ENCODE assay signal across 27 cellular contexts in genomic region chr12:12660201-12660600, GRCh38. TPM values are rescaled to one million over a fixed set of nuclear protein-coding genes. Genes with fewer than 3 reads are reported as not detected.
DNase-seq lines count a peak whose midpoint lies in the region; ATAC-seq and TF ChIP-seq lines count a peak whose summit lies in the region.
"Had no signal": no experiment of that assay in that cellular context is flagged by ENCODE, and none has a peak within 500 bp of the region (broad histone marks: within the 10 kb centered on the region; RNA-seq: fewer than 3 reads in every experiment).

No MANE protein-coding gene starts in this region.

- H3K27me3 Mint-ChIP-seq in GM23338 (ENCODE audit: insufficient read depth, low read depth, poor library complexity) = peaks cover 10% of the 10 kb centered on the region
- no peaks in the 10 kb centered on the region for H3K27me3 Mint-ChIP-seq in effector memory CD8-positive, alpha-beta T cell
- H3K27me3 Mint-ChIP-seq: dendritic cell treated with granulocyte-macrophage colony-stimulating factor and Interleukin-4, amounts not matched to agents 40 ng/mL and 50 ng/mL, for 4 days; naive thymus-derived CD4-positive, alpha-beta T cell; stimulated activated naive CD8-positive, alpha-beta T cell treated with anti-CD3 and anti-CD28 coated beads, Interleukin-15, amount 100 ng/mL, for 72 hours had no signal

- H4K91ac ChIP-seq in trophoblast cell (ENCODE audit: low read depth, low read length) = no peak overlapping the region

- no peak overlapping the region for H3K4me3 Mint-ChIP-seq in GM23338
- H3K4me3 Mint-ChIP-seq in effector memory CD8-positive, alpha-beta T cell = no peak overlapping the region
- H3K4me3 Mint-ChIP-seq: activated T-cell treated with anti-CD3 and anti-CD28 coated beads, Interleukin-2, amount 50 U/mL, for 72 hours; dendritic cell treated with granulocyte-macrophage colony-stimulating factor and Interleukin-4, amounts not matched to agents 40 ng/mL and 50 ng/mL, for 4 days; naive thymus-derived CD4-positive, alpha-beta T cell; stimulated activated naive CD8-positive, alpha-beta T cell treated with anti-CD3 and anti-CD28 coated beads, Interleukin-15, amount 100 ng/mL, for 72 hours had no signal

- H3K27ac ChIP-seq in GM23338 (ENCODE audit: low read depth) = peak overlapping the region; percentile 33
- no peak overlapping the region for H3K27ac ChIP-seq in trophoblast cell (ENCODE audit: low read depth, low read length)
- H3K27ac ChIP-seq: BLaER1, cardiac muscle cell, left ventricle myocardium inferior, skin epidermis, VCaP had no signal

- H3K36me3 ChIP-seq in GM23338 (ENCODE audit: insufficient read depth) (0 out of 2 replicates have a peak, but pooled peaks cover 4% of the 10 kb centered on the region), trophoblast cell (ENCODE audit: control insufficient read depth in 1 of 2, insufficient read depth in 2 of 2, low read length in 2 of 2) (no peaks in the 10 kb centered on the region)
- H3K36me3 ChIP-seq: BLaER1, cardiac muscle cell, HAP-1, left ventricle myocardium inferior, tibial artery had no signal

- no CpG with 5 or more reads among the region's 3 CpGs for WGBS in trophoblast cell (ENCODE audit: extremely low coverage, insufficient coverage, insufficient read length)

- no peak overlapping the region for H4K8ac ChIP-seq in trophoblast cell (ENCODE audit: low read depth, low read length)

- H3K9me3 Mint-ChIP-seq in GM23338 = no peaks in the 10 kb centered on the region
- no peaks in the 10 kb centered on the region for H3K9me3 Mint-ChIP-seq in effector memory CD8-positive, alpha-beta T cell
- H3K9me3 Mint-ChIP-seq: activated T-cell treated with anti-CD3 and anti-CD28 coated beads, Interleukin-2, amount 50 U/mL, for 72 hours; dendritic cell treated with granulocyte-macrophage colony-stimulating factor and Interleukin-4, amounts not matched to agents 40 ng/mL and 50 ng/mL, for 4 days; naive thymus-derived CD4-positive, alpha-beta T cell; stimulated activated naive CD8-positive, alpha-beta T cell treated with anti-CD3 and anti-CD28 coated beads, Interleukin-15, amount 100 ng/mL, for 72 hours had no signal

- H3K36me3 Mint-ChIP-seq in GM23338 (ENCODE audit: low read depth) = peaks cover 21% of the 10 kb centered on the region
- H3K36me3 Mint-ChIP-seq in effector memory CD8-positive, alpha-beta T cell (ENCODE audit: insufficient read depth) = no peaks in the 10 kb centered on the region

- peaks cover 36% of the 10 kb centered on the region for H3K4me1 ChIP-seq in GM23338 (ENCODE audit: insufficient read depth)
- no peaks in the 10 kb centered on the region for H3K4me1 ChIP-seq in trophoblast cell (ENCODE audit: control insufficient read depth in 1 of 2, insufficient read depth in 2 of 2, low read length in 2 of 2)

- DNase-seq in GM23338 (ENCODE audit: low spot score) (no peak), NCI-H1694 treated with DMSO at 0.1 percent for 48 hours (lab: John Stamatoyannopoulos, UW) (peak; percentile 25), cerebellum (ENCODE audit: low spot score) (peak; percentile 71), trophoblast cell (peak; percentile 71 to 92), HK-2 (ENCODE audit: unreplicated experiment) (no peak), T-helper 9 cell (no peak)
- no peak for DNase-seq in effector memory CD8-positive, alpha-beta T cell
- DNase-seq: activated CD4-positive, alpha-beta T cell treated with anti-CD3 and anti-CD28 coated beads, Interleukin-2, amount 50 U/mL, for 1 hour; activated naive CD4-positive, alpha-beta T cell treated with Interleukin-2 at 50 U/mL for 16 hours; activated T-cell treated with anti-CD3 and anti-CD28 coated beads, Interleukin-2, amount 50 U/mL, for 72 hours; aorta; DMS53; GDM1; left ventricle myocardium inferior; naive thymus-derived CD4-positive, alpha-beta T cell; NCI-H2171; nucleus accumbens; SHP77 treated with DMSO at 0.1 percent for 48 hours; stimulated activated naive CD8-positive, alpha-beta T cell treated with anti-CD3 and anti-CD28 coated beads, Interleukin-15, amount 100 ng/mL, for 72 hours; tibial artery had no signal

- H3K79me1 ChIP-seq in trophoblast cell (ENCODE audit: low read length) = no peaks in the 10 kb centered on the region

- H3K23ac ChIP-seq in trophoblast cell (ENCODE audit: low read length) = no peak overlapping the region

- H2AFZ ChIP-seq in GM23338 (no peak overlapping the region), trophoblast cell (ENCODE audit: insufficient read depth, low read length, poor library complexity) (no peak overlapping the region)

- 0 out of 2 replicates have a peak overlapping the region, but pooled peaks have one; percentile 27 for H3K27ac Mint-ChIP-seq in GM23338
- no peak overlapping the region for H3K27ac Mint-ChIP-seq in effector memory CD8-positive, alpha-beta T cell
- H3K27ac Mint-ChIP-seq: activated T-cell treated with anti-CD3 and anti-CD28 coated beads, Interleukin-2, amount 50 U/mL, for 72 hours; dendritic cell treated with granulocyte-macrophage colony-stimulating factor and Interleukin-4, amounts not matched to agents 40 ng/mL and 50 ng/mL, for 4 days; naive thymus-derived CD4-positive, alpha-beta T cell; stimulated activated naive CD8-positive, alpha-beta T cell treated with anti-CD3 and anti-CD28 coated beads, Interleukin-15, amount 100 ng/mL, for 72 hours had no signal

- H3K4me3 ChIP-seq in GM23338 (no peak overlapping the region), trophoblast cell (ENCODE audit: low read depth, low read length) (no peak overlapping the region)
- H3K4me3 ChIP-seq: BLaER1, cardiac muscle cell, HAP-1, left ventricle myocardium inferior, skin epidermis, tibial artery had no signal

- no peak overlapping the region for H2BK5ac ChIP-seq in trophoblast cell (ENCODE audit: low read depth, low read length, poor library complexity)

- ATAC-seq in GM23338 = peak; percentile 26; the same call in 2 of the 3 replicates
- no peak for ATAC-seq in effector memory CD8-positive, alpha-beta T cell (replicated peaks)
- ATAC-seq: activated T-cell treated with anti-CD3 and anti-CD28 coated beads, Interleukin-2, amount 50 U/mL, for 72 hours; naive thymus-derived CD4-positive, alpha-beta T cell; stimulated activated naive CD8-positive, alpha-beta T cell treated with anti-CD3 and anti-CD28 coated beads, Interleukin-15, amount 100 ng/mL, for 72 hours had no signal

- H3K4me2 ChIP-seq in GM23338 (peak overlapping the region; percentile 18), trophoblast cell (ENCODE audit: low read length) (no peak overlapping the region)
- H3K4me2 ChIP-seq: BLaER1 had no signal

- H3K18ac ChIP-seq in trophoblast cell (ENCODE audit: low read length) = no peak overlapping the region

- no peak overlapping the region for H3K9ac ChIP-seq in trophoblast cell (ENCODE audit: low read length)
- H3K9ac ChIP-seq: BLaER1 had no signal

- no peak overlapping the region for H2BK120ac ChIP-seq in trophoblast cell (ENCODE audit: insufficient read depth, low read length, poor library complexity)

- no peak overlapping the region for H4K12ac ChIP-seq in trophoblast cell (ENCODE audit: low read depth, low read length)

- H3K79me2 ChIP-seq in GM23338 (replicated peaks; ENCODE audit: insufficient read depth) = no peaks in the 10 kb centered on the region
- H3K79me2 ChIP-seq in trophoblast cell (ENCODE audit: control insufficient read depth, insufficient read depth, low read length, poor library complexity) = no peaks in the 10 kb centered on the region

- peaks cover 54% of the 10 kb centered on the region for H3K4me1 Mint-ChIP-seq in GM23338
- H3K4me1 Mint-ChIP-seq in effector memory CD8-positive, alpha-beta T cell (ENCODE audit: low read depth in 2 of 2) = peaks cover 6 to 7% of the 10 kb centered on the region in 2 donors

- no peak overlapping the region for H2AK5ac ChIP-seq in trophoblast cell (ENCODE audit: low read length)

- H3K14ac ChIP-seq in trophoblast cell (ENCODE audit: low read length) = no peak overlapping the region

- H3K9me3 ChIP-seq in trophoblast cell (ENCODE audit: insufficient read depth, low read depth, low read length) = no peaks in the 10 kb centered on the region
- H3K9me3 ChIP-seq: BLaER1, HAP-1, left ventricle myocardium inferior, tibial artery had no signal

- no peaks in the 10 kb centered on the region for H3K27me3 ChIP-seq in GM23338 (ENCODE audit: insufficient read depth)
- H3K27me3 ChIP-seq in trophoblast cell (ENCODE audit: insufficient read depth, low read length) = no peaks in the 10 kb centered on the region
- H3K27me3 ChIP-seq: BLaER1, cardiac muscle cell, tibial artery had no signal

- no peak for TF ChIP-seq CTCF in GM23338 (conservative IDR thresholded peaks at IDR 0.05; ENCODE audit: low read depth in 2 of 2)

- H3K4ac ChIP-seq in trophoblast cell (ENCODE audit: low read depth, low read length) = no peak overlapping the region

- peaks cover 3% of the 10 kb centered on the region; the same call in 1 of the 2 replicates for H3F3A ChIP-seq in GM23338 (replicated peaks; ENCODE audit: low read depth)

- H4K20me1 ChIP-seq in GM23338 (replicated peaks; ENCODE audit: insufficient read depth) = no peaks in the 10 kb centered on the region
- H4K20me1 ChIP-seq: BLaER1 had no signal

- no peaks in the 10 kb centered on the region; the same call in 1 of the 2 replicates for H3K9me2 ChIP-seq in GM23338 (ENCODE audit: insufficient read depth)

- H2BK12ac ChIP-seq in trophoblast cell (ENCODE audit: low read length) = no peak overlapping the region

TF ChIP-seq in GM23338, 12 proteins besides CTCF, POLR2A, EP300 and RAD21 (continues in another document):
- TF ChIP-seq JUNB (IDR thresholded peaks at IDR 0.05; ENCODE audit: unreplicated experiment) = no peak
- no peak for TF ChIP-seq STAT1 (IDR thresholded peaks at IDR 0.05; ENCODE audit: unreplicated experiment)
- TF ChIP-seq ETS1 (IDR thresholded peaks at IDR 0.05) = no peak

RNA-seq across cellular contexts. Expression of gene GPR19, which starts 35.8 kb away (rescaled TPM):
- 15.3 and 18.7 TPM in 2 replicates for total RNA-seq in GM23338 (2014; rRNA removed; shearing (Covaris generic))
- polyA plus RNA-seq in GM23338 (2016; fragmentation: Nextera tagmentation; extraction: Ambion mirVana) = 12.1 and 14.3 TPM in 2 replicates
- 23.0 TPM for total RNA-seq in cerebellum
- 3.1 and 3.5 TPM in 2 replicates for polyA plus RNA-seq in trophoblast cell (2013)
- total RNA-seq: fibroblast of lung, left ventricle myocardium inferior had no signal

RNA-seq across cellular contexts. Expression of gene CREBL2, which starts 48.5 kb away (rescaled TPM):
- 20.5 and 21.6 TPM in 2 replicates for total RNA-seq in GM23338 (2014; rRNA removed; shearing (Covaris generic))
- polyA plus RNA-seq in GM23338 (2016; fragmentation: Nextera tagmentation; extraction: Ambion mirVana) = 9.0 and 9.3 TPM in 2 replicates
- 30.8 TPM for total RNA-seq in cerebellum
- polyA plus RNA-seq in trophoblast cell (2013) = 7.9 and 8.0 TPM in 2 replicates

RNA-seq across cellular contexts. Expression of gene CDKN1B, which starts 57.0 kb away (rescaled TPM):
- total RNA-seq in GM23338 (2014; rRNA removed; shearing (Covaris generic)) = 27.9 and 30.6 TPM in 2 replicates
- polyA plus RNA-seq in GM23338 (2016; fragmentation: Nextera tagmentation; extraction: Ambion mirVana) = 9.3 and 9.5 TPM in 2 replicates
- 64.6 TPM for total RNA-seq in cerebellum
- polyA plus RNA-seq in trophoblast cell (2013) = 14.3 and 15.3 TPM in 2 replicates

Comparison
In these comparisons a context has a peak if more than half of its experiments do, and no peak if none do; other contexts are left out.
1. DNase-seq: peak in NCI-H1694 treated with DMSO at 0.1 percent for 48 hours (single experiment), cerebellum (single experiment) and trophoblast cell (2 of 2); none in GM23338 (single experiment), HK-2 (single experiment), effector memory CD8-positive, alpha-beta T cell (0 of 3) and T-helper 9 cell (single experiment).